17 cellular contexts compared by ENCODE assay signal in genomic region chr4:183355405-183355804, GRCh38. TPM values are rescaled to one million over a fixed set of nuclear protein-coding genes. Genes with fewer than 3 reads are reported as not detected.
DNase-seq lines count a peak whose midpoint lies in the region; FAIRE-seq and TF ChIP-seq lines count a peak whose summit lies in the region.
"Had no signal": no experiment of that assay in that cellular context is flagged by ENCODE, and none has a peak within 500 bp of the region (broad histone marks: within the 10 kb centered on the region; RNA-seq: fewer than 3 reads in every experiment).

No MANE protein-coding gene starts in this region.

- intact Hi-C loops in esophagus squamous epithelium (cut with DNase I) = no loop called here

- no peaks in the 10 kb centered on the region for H3K36me3 ChIP-seq in SK-N-SH (replicated peaks in 1 of 2; ENCODE audit: control insufficient read depth in 1 of 2, insufficient read depth in 2 of 2, low read length in 1 of 2)
- H3K36me3 ChIP-seq in small intestine (ENCODE audit: control insufficient read depth in 2 of 2, insufficient read depth in 2 of 2, low read length in 2 of 2) = no peaks in the 10 kb centered on the region
- no peaks in the 10 kb centered on the region for H3K36me3 ChIP-seq in esophagus squamous epithelium
- H3K36me3 ChIP-seq: thoracic aorta had no signal

- H3K27me3 ChIP-seq in SK-N-SH (ENCODE audit: insufficient read depth) (no peaks in the 10 kb centered on the region), small intestine (ENCODE audit: control insufficient read depth in 2 of 2, insufficient read depth in 2 of 2, low read length in 2 of 2) (no peaks in the 10 kb centered on the region), esophagus squamous epithelium (no peaks in the 10 kb centered on the region)

- no peaks in the 10 kb centered on the region for H3K9me3 ChIP-seq in SK-N-SH
- H3K9me3 ChIP-seq in small intestine (ENCODE audit: control insufficient read depth, low read depth) = no peaks in the 10 kb centered on the region
- no peaks in the 10 kb centered on the region for H3K9me3 ChIP-seq in esophagus squamous epithelium
- H3K9me3 ChIP-seq: Caco-2, thoracic aorta had no signal

- H3K27ac ChIP-seq in SK-N-SH (ENCODE audit: low read depth in 2 of 2, low read length in 1 of 2) (peak overlapping the region in 1 of 2 experiments; percentile 87; a peak in 2 of 4 replicates), small intestine (ENCODE audit: low read depth in 1 of 2, low read length in 1 of 2) (no peak overlapping the region), esophagus squamous epithelium (peak overlapping the region in 2 of 4 donors; percentile 62 to 75)
- H3K27ac ChIP-seq: 22Rv1, skin epidermis, thoracic aorta had no signal

- POLR2A ChIA-PET in SK-N-SH (lab: Yijun Ruan, JAX) = no interaction called here

- no peak overlapping the region for H2AFZ ChIP-seq in SK-N-SH (ENCODE audit: low read depth)

- H3K4me1 ChIP-seq in SK-N-SH (ENCODE audit: control insufficient read depth in 1 of 2, insufficient read depth in 2 of 2, low read depth in 1 of 2, low read length in 1 of 2) = peaks cover 0 to 20% of the 10 kb centered on the region in 2 experiments; a peak in 1 of 4 replicates
- no peaks in the 10 kb centered on the region for H3K4me1 ChIP-seq in small intestine (ENCODE audit: control insufficient read depth in 2 of 2, insufficient read depth in 1 of 2, low read depth in 1 of 2, low read length in 1 of 2)
- peaks cover 19 to 79% (median 27%) of the 10 kb centered on the region in 3 donors for H3K4me1 ChIP-seq in esophagus squamous epithelium

- peak; percentile 49 to 96; a peak in 3 of 4 replicates for TF ChIP-seq EP300 in SK-N-SH (IDR thresholded peaks at IDR 0.05; ENCODE audit: borderline replicate concordance in 1 of 2, low read depth in 1 of 2, low read length in 1 of 2)

- H3K4me2 ChIP-seq in SK-N-SH = peak overlapping the region; percentile 29; the same call in 1 of the 2 replicates

- H3F3A ChIP-seq in SK-N-SH (replicated peaks; ENCODE audit: insufficient read depth) = peaks cover 13% of the 10 kb centered on the region

- no peaks in the 10 kb centered on the region for H4K20me1 ChIP-seq in SK-N-SH (ENCODE audit: insufficient read depth)

- no peak overlapping the region; the same call in 1 of the 2 replicates for H3K9ac ChIP-seq in SK-N-SH

- no peak for FAIRE-seq in small intestine (lab: Jason Lieb, UNC)
- FAIRE-seq: islet of Langerhans had no signal

- CTCF ChIA-PET in SK-N-SH (lab: Yijun Ruan, JAX) = interaction anchor here (1.1 kb wide), 1 partner anchor 417 kb away, joined by 3 read pairs; no protein-coding TSS in a partner anchor

- H3K9me2 ChIP-seq in SK-N-SH = no peaks in the 10 kb centered on the region

- no peaks in the 10 kb centered on the region for H3K79me2 ChIP-seq in SK-N-SH (ENCODE audit: insufficient read depth)

- peak; percentile 51 for DNase-seq in DMS153 (lab: John Stamatoyannopoulos, UW)
- no peak for DNase-seq in DMS153 treated with DMSO at 0.1 percent for 48 hours (lab: John Stamatoyannopoulos, UW; ENCODE audit: unreplicated experiment)
- DNase-seq in SK-N-SH = no peak
- DNase-seq in fibroblast of the aortic adventitia (ENCODE audit: low read depth) = peak; percentile 94
- DNase-seq in small intestine = peak; percentile 50
- no peak for DNase-seq in putamen (ENCODE audit: low spot score)
- DNase-seq in esophagus squamous epithelium (lab: John Stamatoyannopoulos, UW) = no peak
- no peak for DNase-seq in UCSD-AML1 (lab: John Stamatoyannopoulos, UW; ENCODE audit: unreplicated experiment)
- DNase-seq: activated naive CD4-positive, alpha-beta T cell treated with Interleukin-2 at 50 U/mL for 16 hours; Caco-2; naive thymus-derived CD8-positive, alpha-beta T cell; NCI-H510A had no signal

- 38% methylated on average over 4 of the region's 4 CpGs for WGBS in SK-N-SH (ENCODE audit: low lambda C conversion rate)
- 18 to 57% (median 37%) methylated on average over 4 of the region's 4 CpGs for WGBS in small intestine, 3 donors
- 29 to 50% methylated on average over 4 of the region's 4 CpGs for WGBS in esophagus squamous epithelium, 2 donors

- TF ChIP-seq CTCF in SK-N-SH (IDR thresholded peaks at IDR 0.05) (no peak), fibroblast of the aortic adventitia (IDR thresholded peaks at IDR 0.05; ENCODE audit: insufficient read depth, low read length) (no peak), esophagus squamous epithelium (IDR thresholded peaks at IDR 0.05) (no peak)

- no peak for TF ChIP-seq RAD21 in SK-N-SH (IDR thresholded peaks at IDR 0.05; ENCODE audit: low read length)

- no peak for TF ChIP-seq POLR2A in esophagus squamous epithelium (IDR thresholded peaks at IDR 0.05)

- H3K4me3 ChIP-seq in SK-N-SH (ENCODE audit: low read depth in 2 of 2, low read length in 1 of 2) = no peak overlapping the region
- no peak overlapping the region for H3K4me3 ChIP-seq in fibroblast of the aortic adventitia (ENCODE audit: low read depth, low read length)
- H3K4me3 ChIP-seq in small intestine (ENCODE audit: low read depth in 1 of 2, low read length in 2 of 2) = no peak overlapping the region
- no peak overlapping the region for H3K4me3 ChIP-seq in esophagus squamous epithelium
- H3K4me3 ChIP-seq: skin epidermis, thoracic aorta had no signal

TF ChIP-seq in SK-N-SH, 30 proteins besides CTCF, POLR2A, EP300 and RAD21 (continues in another document):
- TF ChIP-seq GABPA (IDR thresholded peaks at IDR 0.05; ENCODE audit: low read depth) (no peak; the same call in 1 of the 2 replicates), ZBTB33 (IDR thresholded peaks at IDR 0.05; ENCODE audit: borderline replicate concordance, low read depth) (peak; percentile 85; the same call in 1 of the 2 replicates), FOSL2 (IDR thresholded peaks at IDR 0.05; ENCODE audit: borderline replicate concordance, low read depth) (peak; percentile 89), RCOR1 (IDR thresholded peaks at IDR 0.05; ENCODE audit: low read length) (no peak), NFIC (IDR thresholded peaks at IDR 0.05; ENCODE audit: borderline replicate concordance) (peak; percentile 97), EZH2phosphoT487 (IDR thresholded peaks at IDR 0.05; ENCODE audit: borderline replicate concordance, low read depth) (no peak), FOXM1 (IDR thresholded peaks at IDR 0.05; ENCODE audit: low read depth) (peak; percentile 89), RFX5 (IDR thresholded peaks at IDR 0.05; ENCODE audit: low read length) (no peak), JUND (IDR thresholded peaks at IDR 0.05) (peak; percentile 98), TCF12 (IDR thresholded peaks at IDR 0.05) (peak; percentile 96), RXRA (IDR thresholded peaks at IDR 0.05; ENCODE audit: borderline replicate concordance, low read depth) (peak; percentile 97), PBX3 (IDR thresholded peaks at IDR 0.05) (peak; percentile 97), SIN3A (IDR thresholded peaks at IDR 0.05; ENCODE audit: borderline replicate concordance, low read depth, low read length) (no peak), USF2 (IDR thresholded peaks at IDR 0.05; ENCODE audit: borderline replicate concordance, low read depth, low read length) (no peak), CHD2 (IDR thresholded peaks at IDR 0.05; ENCODE audit: low read length, partially characterized antibody) (no peak), MXI1 (IDR thresholded peaks at IDR 0.05; ENCODE audit: low read depth, low read length) (no peak), MEF2A (IDR thresholded peaks at IDR 0.05; ENCODE audit: borderline replicate concordance, low read depth) (peak; percentile 85)

RNA-seq across cellular contexts. Expression of gene CLDN24, which starts 33.2 kb away (rescaled TPM):
- polyA plus RNA-seq in SK-N-SH (2012; rRNA removed) = not detected in 2 replicates
- polyA plus RNA-seq in SK-N-SH (2012; cell fraction: cytosol; rRNA removed) = not detected in 2 replicates
- polyA plus RNA-seq in SK-N-SH (2012; cell fraction: nucleus; rRNA removed) = 0.12 TPM in 1 of 2 replicates, not detected in the other
- not detected in 2 replicates for total RNA-seq in fibroblast of the aortic adventitia (ENCODE audit: low replicate concordance)
- not detected for polyA plus RNA-seq in small intestine
- not detected for total RNA-seq in esophagus squamous epithelium
- total RNA-seq: Caco-2; naive thymus-derived CD8-positive, alpha-beta T cell; Right ventricle myocardium inferior; thoracic aorta had no signal

RNA-seq across cellular contexts. Expression of gene CLDN22, which starts 35.3 kb away (rescaled TPM):
- polyA plus RNA-seq in SK-N-SH (2012; rRNA removed) (0.05 TPM in 1 of 2 replicates, not detected in the other), small intestine (under 1 TPM in 1 of 3 donors, not detected in 2; 0.03 TPM)
- not detected in 2 replicates for polyA plus RNA-seq in SK-N-SH (2012; cell fraction: cytosol; rRNA removed)
- polyA plus RNA-seq in SK-N-SH (2012; cell fraction: nucleus; rRNA removed) = 0.04 TPM in 1 of 2 replicates, not detected in the other
- total RNA-seq in fibroblast of the aortic adventitia (ENCODE audit: low replicate concordance) (under 0.01 TPM in 1 of 2 replicates, not detected in the other), esophagus squamous epithelium (under 1 TPM in 1 of 4 donors, not detected in 3; 0.85 TPM)
- total RNA-seq: Caco-2; naive thymus-derived CD8-positive, alpha-beta T cell; Right ventricle myocardium inferior; thoracic aorta had no signal

Comparison
In these comparisons a context has a peak if more than half of its experiments do, and no peak if none do; other contexts are left out.
1. DNase-seq: peak in DMS153 (single experiment), fibroblast of the aortic adventitia (single experiment) and small intestine (single experiment); none in DMS153 treated with DMSO at 0.1 percent for 48 hours (single experiment), SK-N-SH (single experiment), putamen (single experiment), esophagus squamous epithelium (single experiment) and UCSD-AML1 (single experiment).